Comparison of ENCODE assay signal across 8 cellular contexts in genomic region chr6:42889815-42890214, GRCh38. TPM values are rescaled to one million over a fixed set of nuclear protein-coding genes. Genes with fewer than 3 reads are reported as not detected.
DNase-seq lines count a peak whose midpoint lies in the region; ATAC-seq and TF ChIP-seq lines count a peak whose summit lies in the region.

No MANE protein-coding gene starts in this region.

- no peak overlapping the region for H3T11ph ChIP-seq in H9 (ENCODE audit: low read length)

- no peak overlapping the region for H2BK20ac ChIP-seq in H9 (ENCODE audit: low read depth, low read length, poor library complexity, severe bottlenecking)

- TF ChIP-seq CTCF in H9 (conservative IDR thresholded peaks at IDR 0.05): no peak

- peaks cover 10 to 13% of the 10 kb centered on the region in 2 experiments for H3K4me1 Mint-ChIP-seq in H9

- peak overlapping the region; percentile 88 to 92 for H3K4me3 Mint-ChIP-seq in H9

- no peaks in the 10 kb centered on the region for H3K79me2 ChIP-seq in H9 (ENCODE audit: insufficient read depth, low read length)

- H3K4me1 ChIP-seq in H9 (ENCODE audit: insufficient read depth, low read length): no peaks in the 10 kb centered on the region; the same call in 1 of the 2 replicates

- H3K23me2 ChIP-seq in H9 (ENCODE audit: insufficient read length, low read depth, low read length, poor library complexity, severe bottlenecking): peaks cover 6% of the 10 kb centered on the region

- no peak overlapping the region for H3K4ac ChIP-seq in H9 (ENCODE audit: low read depth, low read length)

- H3K9ac ChIP-seq in H9 (ENCODE audit: extremely low read depth, insufficient read length, low read length) (peak overlapping the region; percentile 78), SK-N-MC (ENCODE audit: insufficient read length) (peak overlapping the region; percentile 84)

- DNase-seq in H9 (no peak), SK-N-MC (ENCODE audit: low read depth, low spot score) (no peak), erythroblast (lab: John Stamatoyannopoulos, UW) (peak; percentile 40 to 50), skeletal muscle cell (ENCODE audit: low read depth) (no peak), SIG-M5 treated with dmso at 0.1 percent for 504 hours (lab: John Stamatoyannopoulos, UW; ENCODE audit: unreplicated experiment) (no peak)
- DNase-seq in activated CD8-positive, alpha-beta memory T cell treated with anti-CD3 and anti-CD28 coated beads, Interleukin-2, amount 50 U/mL, for 48 hours: no peak

- H3K9me3 Mint-ChIP-seq in H9: no peaks in the 10 kb centered on the region

- no peak overlapping the region for H4K5ac ChIP-seq in H9 (ENCODE audit: insufficient read length, low read depth, low read length)

- no peaks in the 10 kb centered on the region; the same call in 1 of the 2 replicates for H3K27me3 Mint-ChIP-seq in H9 (ENCODE audit: low read depth)

- no peak overlapping the region for H2BK12ac ChIP-seq in H9 (ENCODE audit: insufficient read length, low read depth, low read length)

- H3K27me3 ChIP-seq in H9 (ENCODE audit: insufficient read depth, low read length): no peaks in the 10 kb centered on the region

- H3K27ac Mint-ChIP-seq in H9: peak overlapping the region; percentile 95 to 98 (median 96); a peak in 6 of 7 replicates

- peak overlapping the region; percentile 92 for H3K4me2 ChIP-seq in H9 (ENCODE audit: insufficient read depth, insufficient read length, low read length)

- H2BK5ac ChIP-seq in H9 (ENCODE audit: insufficient read length, low read length): no peak overlapping the region

- no peaks in the 10 kb centered on the region for H4K20me1 ChIP-seq in H9 (ENCODE audit: control insufficient read depth, insufficient read depth, insufficient read length)

- H2BK15ac ChIP-seq in H9 (ENCODE audit: low read depth, low read length): no peak overlapping the region

- H2AFZ ChIP-seq in H9 (ENCODE audit: low read length): no peak overlapping the region

- no peak overlapping the region for H3K18ac ChIP-seq in H9 (ENCODE audit: insufficient read length, low read depth, low read length)

- H3K27ac ChIP-seq in H9 (ENCODE audit: insufficient read length, low read depth, low read length): peak overlapping the region; percentile 50
- H3K27ac ChIP-seq in SK-N-MC: peak overlapping the region; percentile 67

- H4K91ac ChIP-seq in H9 (ENCODE audit: insufficient read length, low read depth, low read length): no peak overlapping the region

- no peak overlapping the region for H4K8ac ChIP-seq in H9 (replicated peaks; ENCODE audit: insufficient read length, low read depth, low read length)

- H2AK5ac ChIP-seq in H9 (ENCODE audit: insufficient read length, low read length): no peak overlapping the region

- no peak overlapping the region for H3K14ac ChIP-seq in H9 (ENCODE audit: insufficient read depth, low read length)

- WGBS in H9 (ENCODE audit: extremely low coverage, insufficient read length, low lambda C conversion rate): no CpG with 5 or more reads among the region's 4 CpGs

- peak overlapping the region; percentile 90 for H3K4me3 ChIP-seq in SK-N-MC
- H3K4me3 ChIP-seq in skeletal muscle cell (ENCODE audit: low read depth, low read length): peak overlapping the region; percentile 81

- H3K36me3 Mint-ChIP-seq in H9 (ENCODE audit: insufficient read depth in 1 of 3, low read depth in 3 of 3): peaks cover 20 to 41% (median 29%) of the 10 kb centered on the region in 3 experiments; a peak in 6 of 7 replicates

- H3K36me3 ChIP-seq in SK-N-MC (ENCODE audit: insufficient read depth, low read length): peaks cover 15% of the 10 kb centered on the region

- H3K9me3 ChIP-seq in H9 (ENCODE audit: control insufficient read depth, low read depth, low read length) (no peaks in the 10 kb centered on the region), SK-N-MC (ENCODE audit: low read depth, low read length) (no peaks in the 10 kb centered on the region)

- no peak overlapping the region for H3K56ac ChIP-seq in H9 (ENCODE audit: insufficient read length, low read depth, low read length)

- H2BK120ac ChIP-seq in H9 (ENCODE audit: low read depth, low read length, poor library complexity, severe bottlenecking): no peak overlapping the region

- no peak for TF ChIP-seq POLR2A in erythroblast (IDR thresholded peaks at IDR 0.05; ENCODE audit: low read length)

- ATAC-seq in HG03521 (IDR thresholded peaks at IDR 0.05; ENCODE audit: unreplicated experiment) (no peak), HG02610 (IDR thresholded peaks at IDR 0.05; ENCODE audit: unreplicated experiment) (no peak)

- no peak overlapping the region for H3K23ac ChIP-seq in H9 (ENCODE audit: insufficient read length, low read depth, low read length)

- H3K79me1 ChIP-seq in H9 (ENCODE audit: insufficient read depth, low read depth, low read length, poor library complexity, severe bottlenecking): no peaks in the 10 kb centered on the region

RNA-seq across cellular contexts. Expression of gene RPL7L1, which starts 10.4 kb away (rescaled TPM):
- total RNA-seq in H9 (2021): 126 and 130 TPM in 2 replicates

RNA-seq across cellular contexts. Expression of gene PTCRA, which starts 26.0 kb away (rescaled TPM):
- not detected in 2 replicates for total RNA-seq in H9 (2021)

RNA-seq across cellular contexts. Expression of gene CNPY3, which starts 39.5 kb away (rescaled TPM):
- 56.0 and 59.9 TPM in 2 replicates for total RNA-seq in H9 (2021)

Comparison
In these comparisons a context has a peak if more than half of its experiments do, and no peak if none do; other contexts are left out.
1. DNase-seq: peak in erythroblast (2 of 2); none in H9 (single experiment), SK-N-MC (single experiment), skeletal muscle cell (single experiment), SIG-M5 treated with dmso at 0.1 percent for 504 hours (single experiment) and activated CD8-positive, alpha-beta memory T cell treated with anti-CD3 and anti-CD28 coated beads, Interleukin-2, amount 50 U/mL, for 48 hours (single experiment).